9 cellular contexts compared by ENCODE assay signal in genomic region chr16:28878083-28878926, GRCh38. TPM values are rescaled to one million over a fixed set of nuclear protein-coding genes. Genes with fewer than 3 reads are reported as not detected.
DNase-seq lines count a peak whose midpoint lies in the region; ATAC-seq and TF ChIP-seq lines count a peak whose summit lies in the region.
"Had no signal": no experiment of that assay in that cellular context is flagged by ENCODE, and none has a peak within 500 bp of the region (broad histone marks: within the 10 kb centered on the region; RNA-seq: fewer than 3 reads in every experiment).

ATP2A1 (plus strand) TSS chr16:28878488; CDS start chr16:28878672, 184 bp downstream.

- peak within 1 kb of the TSS; percentile 45 for H2BK15ac ChIP-seq in mesenchymal stem cell (ENCODE audit: low read depth, poor library complexity, severe bottlenecking)

- H3K4me1 Mint-ChIP-seq in activated naive CD4-positive, alpha-beta T cell treated with anti-CD3 and anti-CD28 coated beads, Interleukin-2, amount 50 U/mL, for 24 hours, result peaks cover 6% of the 10 kb centered on the region
- H3K4me1 Mint-ChIP-seq in brain, result peaks cover 43% of the 10 kb centered on the region

- peak within 1 kb of the TSS in 1 of 2 experiments; percentile 51 for H3K4ac ChIP-seq in mesenchymal stem cell (ENCODE audit: low read depth in 1 of 2, low read length in 2 of 2)

- H3K36me3 ChIP-seq in mesenchymal stem cell (ENCODE audit: control insufficient read depth in 1 of 2, insufficient read depth in 2 of 2, low read depth in 1 of 2, low read length in 2 of 2), result peaks cover 10 to 40% of the 10 kb centered on the region in 2 experiments
- H3K36me3 ChIP-seq in upper lobe of right lung, result no peaks in the 10 kb centered on the region

- peaks cover 5% of the 10 kb centered on the region for H3K27me3 Mint-ChIP-seq in activated naive CD4-positive, alpha-beta T cell treated with anti-CD3 and anti-CD28 coated beads, Interleukin-2, amount 50 U/mL, for 24 hours
- H3K27me3 Mint-ChIP-seq in brain, result peaks cover 9% of the 10 kb centered on the region

- peaks cover 4 to 23% of the 10 kb centered on the region in 2 experiments for H3K27me3 ChIP-seq in mesenchymal stem cell (ENCODE audit: control insufficient read depth in 1 of 2, insufficient read depth in 1 of 2, low read length in 2 of 2)
- H3K27me3 ChIP-seq in upper lobe of right lung, result peaks cover 15% of the 10 kb centered on the region

- no peak within 1 kb of the TSS for H2BK12ac ChIP-seq in mesenchymal stem cell (ENCODE audit: low read length in 2 of 2)

- peak within 1 kb of the TSS; percentile 93 for H3K4me2 ChIP-seq in mesenchymal stem cell (ENCODE audit: low read length, poor library complexity, severe bottlenecking)

- H2BK120ac ChIP-seq in mesenchymal stem cell (ENCODE audit: low read depth, low read length), result no peak within 1 kb of the TSS

- peaks cover 19% of the 10 kb centered on the region for H3K79me1 ChIP-seq in mesenchymal stem cell (replicated peaks; ENCODE audit: low read length, poor library complexity, severe bottlenecking)

- intact Hi-C loops in upper lobe of right lung (cut with DNase I), result loop anchor here (10.0 kb wide), 1 partner anchor 46 kb away; the partner anchor contains the start of gene RABEP2

- ATAC-seq in upper lobe of right lung, result no peak

- H3K27ac ChIP-seq in mesenchymal stem cell (ENCODE audit: low read length, poor library complexity, severe bottlenecking) (no peak within 1 kb of the TSS), upper lobe of right lung (no peak within 1 kb of the TSS)

- H4K91ac ChIP-seq in mesenchymal stem cell (ENCODE audit: low read length), result no peak within 1 kb of the TSS

- 92% methylated on average over 23 of the region's 25 CpGs for WGBS in mesenchymal stem cell

- H3K4me1 ChIP-seq in mesenchymal stem cell (ENCODE audit: control insufficient read depth, insufficient read depth, low read depth, low read length) (peaks cover 24% of the 10 kb centered on the region), upper lobe of right lung (peaks cover 11% of the 10 kb centered on the region)

- H3K9me3 ChIP-seq in mesenchymal stem cell (ENCODE audit: control insufficient read depth, low read length), result no peaks in the 10 kb centered on the region
- H3K9me3 ChIP-seq in upper lobe of right lung, result no peaks in the 10 kb centered on the region

- peak within 1 kb of the TSS; percentile 35 for H3K27ac Mint-ChIP-seq in activated naive CD4-positive, alpha-beta T cell treated with anti-CD3 and anti-CD28 coated beads, Interleukin-2, amount 50 U/mL, for 24 hours
- H3K27ac Mint-ChIP-seq in brain, result peak within 1 kb of the TSS; percentile 69 to 89 (median 86)

- no peak within 1 kb of the TSS for H3K14ac ChIP-seq in mesenchymal stem cell (ENCODE audit: low read length in 2 of 2)

- H3K4me3 ChIP-seq in mesenchymal stem cell (ENCODE audit: insufficient read depth in 1 of 2, low read depth in 1 of 2, low read length in 2 of 2) (peak within 1 kb of the TSS in 1 of 2 experiments; percentile 82), upper lobe of right lung (peak within 1 kb of the TSS; percentile 79)

- no peaks in the 10 kb centered on the region for H3K36me3 Mint-ChIP-seq in activated naive CD4-positive, alpha-beta T cell treated with anti-CD3 and anti-CD28 coated beads, Interleukin-2, amount 50 U/mL, for 24 hours
- peaks cover 12% of the 10 kb centered on the region for H3K36me3 Mint-ChIP-seq in brain

- H2AK5ac ChIP-seq in mesenchymal stem cell (ENCODE audit: low read length, severe bottlenecking), result no peak within 1 kb of the TSS

- H3K18ac ChIP-seq in mesenchymal stem cell (ENCODE audit: low read depth in 1 of 2, low read length in 2 of 2), result no peak within 1 kb of the TSS

- peak within 1 kb of the TSS; percentile 39 for H2AFZ ChIP-seq in mesenchymal stem cell (ENCODE audit: low read depth, low read length)

- no peak for TF ChIP-seq CTCF in brain (conservative IDR thresholded peaks at IDR 0.05)
- TF ChIP-seq CTCF in upper lobe of right lung (IDR thresholded peaks at IDR 0.05), result no peak

- H4K8ac ChIP-seq in mesenchymal stem cell (ENCODE audit: low read length), result peak within 1 kb of the TSS; percentile 62

- no peak within 1 kb of the TSS for H2BK5ac ChIP-seq in mesenchymal stem cell (ENCODE audit: low read depth, low read length, poor library complexity, severe bottlenecking)

- H3K9ac ChIP-seq in mesenchymal stem cell (ENCODE audit: low read length), result peak within 1 kb of the TSS; percentile 83

- no peak for DNase-seq in activated naive CD4-positive, alpha-beta T cell treated with anti-CD3 and anti-CD28 coated beads, Interleukin-2, amount 50 U/mL, for 16 hours
- DNase-seq in mesenchymal stem cell (no peak), upper lobe of right lung (no peak), NCI-H526 treated with DMSO at 0.1 percent for 48 hours (lab: John Stamatoyannopoulos, UW) (no peak), DMS79 (lab: John Stamatoyannopoulos, UW) (no peak), occipital lobe (lab: John Stamatoyannopoulos, UW) (no peak)

- no peaks in the 10 kb centered on the region for H3K9me3 Mint-ChIP-seq in activated naive CD4-positive, alpha-beta T cell treated with anti-CD3 and anti-CD28 coated beads, Interleukin-2, amount 50 U/mL, for 24 hours
- H3K9me3 Mint-ChIP-seq in brain, result no peaks in the 10 kb centered on the region

- H3K23ac ChIP-seq in mesenchymal stem cell (ENCODE audit: low read length in 2 of 2), result no peak within 1 kb of the TSS

- peak within 1 kb of the TSS; percentile 90 for H3K4me3 Mint-ChIP-seq in activated naive CD4-positive, alpha-beta T cell treated with anti-CD3 and anti-CD28 coated beads, Interleukin-2, amount 50 U/mL, for 24 hours
- H3K4me3 Mint-ChIP-seq in brain, result peak within 1 kb of the TSS; percentile 91 to 95 (median 93)

RNA-seq across cellular contexts. Expression of gene ATP2A1, which starts in this region (rescaled TPM):
- polyA plus RNA-seq in brain (ENCODE audit: insufficient read depth, low read depth, low replicate concordance), result 0.51 TPM
- polyA plus RNA-seq in mesenchymal stem cell (2013, experiment 1 of 2), result 0.54 TPM
- 0.42 TPM for polyA plus RNA-seq in mesenchymal stem cell (2013, experiment 2 of 2)
- total RNA-seq in upper lobe of right lung (0.46 TPM), occipital lobe (0.16 TPM)
- total RNA-seq: HT1080 had no signal
